Comparison of ENCODE assay signal across 1 cellular context in the genomic region with DNA sequence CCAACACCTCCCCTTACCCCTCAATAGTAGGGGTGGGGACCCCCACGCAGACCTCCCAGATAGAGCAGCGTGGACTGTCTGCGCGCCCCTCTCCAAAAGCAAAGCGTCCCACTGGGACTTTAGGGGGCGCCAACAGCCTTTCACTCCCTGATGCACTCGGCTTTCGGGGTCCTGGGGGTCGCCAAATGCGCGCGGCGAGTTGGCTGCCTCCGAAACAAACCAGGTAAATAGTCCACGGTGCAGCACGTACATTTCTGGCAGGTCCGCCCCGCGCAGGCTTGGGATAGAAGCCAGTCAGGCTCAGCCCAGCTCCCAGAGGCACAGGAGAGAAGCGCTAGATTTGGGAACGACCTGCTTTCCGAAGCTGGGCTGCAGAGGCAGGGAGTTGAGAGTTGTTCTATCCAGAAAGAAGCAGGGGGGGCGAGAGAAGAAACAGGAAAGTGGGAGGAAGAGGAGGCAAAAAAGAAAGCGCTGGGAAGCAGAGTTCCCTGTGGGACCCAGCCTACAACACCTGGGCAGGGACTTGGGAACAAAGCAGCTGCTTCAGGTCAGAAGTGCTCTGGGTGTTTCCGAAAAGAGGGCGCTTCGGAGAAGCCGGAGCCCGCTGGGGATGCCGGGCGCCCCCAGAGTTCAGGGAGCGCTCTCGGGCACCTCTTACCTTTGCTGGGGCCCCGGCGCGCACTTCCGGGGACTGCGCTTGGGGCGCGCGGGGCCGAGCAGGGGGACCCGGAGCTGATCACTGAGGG.
TF ChIP-seq lines count a peak whose summit lies in the region.

No MANE protein-coding gene starts in this region.

TF ChIP-seq in HepG2, 621 proteins besides CTCF, POLR2A, EP300 and RAD21 (continues in another document):
- TF ChIP-seq ZBTB1 (CRISPR knock-in tag; IDR thresholded peaks at IDR 0.05; ENCODE audit: borderline replicate concordance) (no peak), HOXA3 (CRISPR knock-in tag; IDR thresholded peaks at IDR 0.05) (peak; percentile 65; the same call in 1 of the 2 replicates), XBP1 (CRISPR knock-in tag; IDR thresholded peaks at IDR 0.05) (no peak), IRX3 (CRISPR knock-in tag; IDR thresholded peaks at IDR 0.05; ENCODE audit: borderline replicate concordance, low read depth) (no peak), ZNF362 (CRISPR knock-in tag; IDR thresholded peaks at IDR 0.05; ENCODE audit: borderline replicate concordance) (no peak), EED (CRISPR knock-in tag; IDR thresholded peaks at IDR 0.05) (0 out of 2 replicates have a peak, but pooled peaks have one; percentile 49), ZSCAN22 (CRISPR knock-in tag; IDR thresholded peaks at IDR 0.05) (no peak), HINFP (CRISPR knock-in tag; IDR thresholded peaks at IDR 0.05; ENCODE audit: low read depth) (no peak; the same call in 1 of the 2 replicates), YEATS2 (CRISPR knock-in tag; IDR thresholded peaks at IDR 0.05; ENCODE audit: borderline replicate concordance) (peak; percentile 27; the same call in 1 of the 2 replicates), ZNF326 (CRISPR knock-in tag; IDR thresholded peaks at IDR 0.05; ENCODE audit: borderline replicate concordance) (no peak), ZNF207 (IDR thresholded peaks at IDR 0.05; ENCODE audit: borderline replicate concordance) (no peak), MZF1 (CRISPR knock-in tag; IDR thresholded peaks at IDR 0.05; ENCODE audit: borderline replicate concordance) (no peak), NAIF1 (CRISPR knock-in tag; IDR thresholded peaks at IDR 0.05; ENCODE audit: borderline replicate concordance) (peak; percentile 31; the same call in 1 of the 2 replicates), ZFP1 (CRISPR knock-in tag; IDR thresholded peaks at IDR 0.05) (no peak), RFX1 (IDR thresholded peaks at IDR 0.05) (no peak), ZNF850 (CRISPR knock-in tag; conservative IDR thresholded peaks at IDR 0.05) (0 out of 2 replicates have a peak, but pooled peaks have one; percentile 45), ZNF275 (CRISPR knock-in tag; IDR thresholded peaks at IDR 0.05; ENCODE audit: borderline replicate concordance) (no peak), JUNB (CRISPR knock-in tag; IDR thresholded peaks at IDR 0.05; ENCODE audit: borderline replicate concordance) (no peak), RBFOX2 (IDR thresholded peaks at IDR 0.05; ENCODE audit: low read depth, low read length) (peak; percentile 99), ZNF782 (CRISPR knock-in tag; IDR thresholded peaks at IDR 0.05; ENCODE audit: borderline replicate concordance) (no peak; the same call in 1 of the 2 replicates), HOXA5 (CRISPR knock-in tag; IDR thresholded peaks at IDR 0.05) (no peak), ZNF350 (CRISPR knock-in tag; IDR thresholded peaks at IDR 0.05; ENCODE audit: borderline replicate concordance, low read depth) (peak; percentile 48), ZNF232 (CRISPR knock-in tag; IDR thresholded peaks at IDR 0.05; ENCODE audit: borderline replicate concordance) (0 out of 2 replicates have a peak, but pooled peaks have one; percentile 5), ZNF331 (CRISPR knock-in tag; IDR thresholded peaks at IDR 0.05) (peak; percentile 25), RXRA (CRISPR knock-in tag; IDR thresholded peaks at IDR 0.05) (no peak; the same call in 1 of the 2 replicates), PATZ1 (CRISPR knock-in tag; IDR thresholded peaks at IDR 0.05) (peak; percentile 52; the same call in 1 of the 2 replicates), ZNF749 (CRISPR knock-in tag; IDR thresholded peaks at IDR 0.05; ENCODE audit: borderline replicate concordance) (0 out of 2 replicates have a peak, but pooled peaks have one; percentile 12), ZNF569 (CRISPR knock-in tag; IDR thresholded peaks at IDR 0.05; ENCODE audit: borderline replicate concordance) (no peak), SYNCRIP (IDR thresholded peaks at IDR 0.05; ENCODE audit: insufficient read depth, low read depth, low read length) (no peak), ZZZ3 (CRISPR knock-in tag; IDR thresholded peaks at IDR 0.05; ENCODE audit: borderline replicate concordance) (0 out of 2 replicates have a peak, but pooled peaks have one; percentile 61), ZNF260 (CRISPR knock-in tag; IDR thresholded peaks at IDR 0.05; ENCODE audit: borderline replicate concordance, low read depth) (peak; percentile 91; the same call in 1 of the 2 replicates), ZNF563 (CRISPR knock-in tag; IDR thresholded peaks at IDR 0.05) (peak; percentile 77; the same call in 1 of the 2 replicates), NCOA1 (CRISPR knock-in tag; IDR thresholded peaks at IDR 0.05) (no peak; the same call in 1 of the 2 replicates), ZNF441 (CRISPR knock-in tag; IDR thresholded peaks at IDR 0.05; ENCODE audit: borderline replicate concordance) (no peak), ZFP82 (CRISPR knock-in tag; IDR thresholded peaks at IDR 0.05; ENCODE audit: borderline replicate concordance) (no peak), CREM (IDR thresholded peaks at IDR 0.05) (no peak), CREM (CRISPR knock-in tag; IDR thresholded peaks at IDR 0.05) (no peak), MAFF (IDR thresholded peaks at IDR 0.05; ENCODE audit: low read depth, low read length) (no peak), ZBTB8A (CRISPR knock-in tag; IDR thresholded peaks at IDR 0.05; ENCODE audit: borderline replicate concordance, low read depth) (no peak; the same call in 1 of the 2 replicates), GFI1 (CRISPR knock-in tag; IDR thresholded peaks at IDR 0.05; ENCODE audit: borderline replicate concordance) (peak; percentile 66), ZNF281 (CRISPR knock-in tag; IDR thresholded peaks at IDR 0.05; ENCODE audit: borderline replicate concordance) (peak; percentile 37; the same call in 1 of the 2 replicates), SSRP1 (CRISPR knock-in tag; IDR thresholded peaks at IDR 0.05) (no peak; the same call in 1 of the 2 replicates), NFYB (CRISPR knock-in tag; IDR thresholded peaks at IDR 0.05) (peak; percentile 13; the same call in 1 of the 2 replicates), GTF3A (CRISPR knock-in tag; conservative IDR thresholded peaks at IDR 0.05) (no peak), ZNF747 (CRISPR knock-in tag; IDR thresholded peaks at IDR 0.05; ENCODE audit: borderline replicate concordance) (no peak), ZNF256 (CRISPR knock-in tag; conservative IDR thresholded peaks at IDR 0.05) (no peak), SPEN (CRISPR knock-in tag; IDR thresholded peaks at IDR 0.05; ENCODE audit: low read depth) (peak; percentile 49), ZNF512B (CRISPR knock-in tag; IDR thresholded peaks at IDR 0.05; ENCODE audit: borderline replicate concordance) (peak; percentile 56; the same call in 1 of the 2 replicates), MBD4 (IDR thresholded peaks at IDR 0.05; ENCODE audit: borderline replicate concordance, low read length) (no peak), HIVEP1 (CRISPR knock-in tag; IDR thresholded peaks at IDR 0.05) (no peak), SOX6 (IDR thresholded peaks at IDR 0.05) (no peak), SOX6 (CRISPR knock-in tag; IDR thresholded peaks at IDR 0.05) (no peak), ZNF33A (CRISPR knock-in tag; IDR thresholded peaks at IDR 0.05; ENCODE audit: borderline replicate concordance) (no peak), HDAC1 (CRISPR knock-in tag; IDR thresholded peaks at IDR 0.05) (no peak)
- TF ChIP-seq, protein P1, sequence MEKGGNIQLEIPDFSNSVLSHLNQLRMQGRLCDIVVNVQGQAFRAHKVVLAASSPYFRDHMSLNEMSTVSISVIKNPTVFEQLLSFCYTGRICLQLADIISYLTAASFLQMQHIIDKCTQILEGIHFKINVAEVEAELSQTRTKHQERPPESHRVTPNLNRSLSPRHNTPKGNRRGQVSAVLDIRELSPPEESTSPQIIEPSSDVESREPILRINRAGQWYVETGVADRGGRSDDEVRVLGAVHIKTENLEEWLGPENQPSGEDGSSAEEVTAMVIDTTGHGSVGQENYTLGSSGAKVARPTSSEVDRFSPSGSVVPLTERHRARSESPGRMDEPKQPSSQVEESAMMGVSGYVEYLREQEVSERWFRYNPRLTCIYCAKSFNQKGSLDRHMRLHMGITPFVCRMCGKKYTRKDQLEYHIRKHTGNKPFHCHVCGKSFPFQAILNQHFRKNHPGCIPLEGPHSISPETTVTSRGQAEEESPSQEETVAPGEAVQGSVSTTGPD (CRISPR knock-in tag; IDR thresholded peaks at IDR 0.05), result no peak
